ENCODE assay signal across 8 cellular contexts in genomic region chr17:50146230-50146926, GRCh38. TPM values are rescaled to one million over a fixed set of nuclear protein-coding genes. Genes with fewer than 3 reads are reported as not detected.
DNase-seq lines count a peak whose midpoint lies in the region; TF ChIP-seq lines count a peak whose summit lies in the region.

No MANE protein-coding gene starts in this region.

- TF ChIP-seq CTCF in BJ (IDR thresholded peaks at IDR 0.05; ENCODE audit: insufficient read depth, low read depth, low read length) (peak; percentile 33), coronary artery (IDR thresholded peaks at IDR 0.05) (no peak), nephron (IDR thresholded peaks at IDR 0.05; ENCODE audit: unreplicated experiment in 3 of 3) (no peak)

- H3K27me3 ChIP-seq in BJ (ENCODE audit: control insufficient read depth, insufficient read depth, low read length) = no peaks in the 10 kb centered on the region
- no peaks in the 10 kb centered on the region for H3K27me3 ChIP-seq in NT2/D1 (ENCODE audit: insufficient read depth, insufficient read length)

- peak overlapping the region in 1 of 3 experiments; percentile 51 for H3K27ac Mint-ChIP-seq in nephron

- H3K4me1 ChIP-seq in NT2/D1 (ENCODE audit: insufficient read depth, insufficient read length) = peaks cover 32% of the 10 kb centered on the region

- H3K9me3 ChIP-seq in NT2/D1 (ENCODE audit: insufficient read depth, low read length) = no peaks in the 10 kb centered on the region

- DNase-seq in BJ (ENCODE audit: low read depth) (no peak), NT2/D1 (ENCODE audit: low read depth, low spot score) (no peak), coronary artery (ENCODE audit: low spot score) (no peak), LoVo (ENCODE audit: low spot score) (no peak), EL (no peak), COR-L47 (lab: John Stamatoyannopoulos, UW) (no peak), NCI-H2107 (lab: John Stamatoyannopoulos, UW) (no peak)

- no peaks in the 10 kb centered on the region for H3K9me3 Mint-ChIP-seq in nephron

- H3K36me3 ChIP-seq in BJ (ENCODE audit: control insufficient read depth, insufficient read depth, low read length) (peaks cover 28% of the 10 kb centered on the region), NT2/D1 (ENCODE audit: insufficient read depth, insufficient read length, low read length) (peaks cover 63% of the 10 kb centered on the region)

- no peaks in the 10 kb centered on the region for H3K27me3 Mint-ChIP-seq in nephron (ENCODE audit: low read depth)

- H3K4me1 Mint-ChIP-seq in nephron = peaks cover 28% of the 10 kb centered on the region

- H3K4me3 ChIP-seq in BJ (ENCODE audit: low read depth, low read length) = peak overlapping the region; percentile 67
- H3K4me3 ChIP-seq in NT2/D1 (ENCODE audit: insufficient read length, low read depth) = no peak overlapping the region
- H3K4me3 ChIP-seq in coronary artery = peak overlapping the region; percentile 90

- H3K9ac ChIP-seq in NT2/D1 (ENCODE audit: insufficient read length, low read depth) = peak overlapping the region; percentile 33

- peak overlapping the region; percentile 94 to 95 for H3K27ac ChIP-seq in coronary artery

- H3K36me3 Mint-ChIP-seq in nephron (ENCODE audit: low read depth) = peaks cover 38% of the 10 kb centered on the region

- CTCF ChIA-PET in BJ (lab: Yijun Ruan, JAX) = interaction anchor here (0.6 to 4.4 kb wide), 15 partner anchors 10 to 150 kb away, joined by 3 to 20 read pairs (median 4); no protein-coding TSS in a partner anchor

- H3K4me3 Mint-ChIP-seq in nephron = peak overlapping the region; percentile 85 to 88 (median 87)

- POLR2A ChIA-PET in BJ (lab: Charles Lee) = no interaction called here

RNA-seq across cellular contexts. Expression of gene PPP1R9B, which starts 4.1 kb away (rescaled TPM):
- 17.2 and 19.3 TPM in 2 replicates for polyA plus RNA-seq in BJ (2011; rRNA removed)
- 27.3 and 31.6 TPM in 2 replicates for polyA minus RNA-seq in BJ (2011; rRNA and poly(A)+ RNA removed)

RNA-seq across cellular contexts. Expression of gene SAMD14, which starts 16.4 kb away (rescaled TPM):
- 2.7 and 5.3 TPM in 2 replicates for polyA plus RNA-seq in BJ (2011; rRNA removed)
- 3.1 TPM in 2 replicates for polyA minus RNA-seq in BJ (2011; rRNA and poly(A)+ RNA removed)

RNA-seq across cellular contexts. Expression of gene SGCA, which starts 19.4 kb away (rescaled TPM):
- polyA plus RNA-seq in BJ (2011; rRNA removed) = 0.09 and 0.40 TPM in 2 replicates
- not detected in 2 replicates for polyA minus RNA-seq in BJ (2011; rRNA and poly(A)+ RNA removed)

RNA-seq across cellular contexts. Expression of gene PDK2, which starts 51.2 kb away (rescaled TPM):
- 79.3 and 155 TPM in 2 replicates for polyA plus RNA-seq in BJ (2011; rRNA removed)
- 76.2 and 119 TPM in 2 replicates for polyA minus RNA-seq in BJ (2011; rRNA and poly(A)+ RNA removed)

RNA-seq across cellular contexts. Expression of gene COL1A1, which starts 55.1 kb away (rescaled TPM):
- 1,679 and 2,161 TPM in 2 replicates for polyA plus RNA-seq in BJ (2011; rRNA removed)
- polyA minus RNA-seq in BJ (2011; rRNA and poly(A)+ RNA removed) = 4,131 and 5,702 TPM in 2 replicates
